1 cellular context compared by ENCODE assay signal in genomic region chr11:62666259-62666926, GRCh38.
A peak's percentile ranks its signal among the peaks of the same experiment; 100 is the strongest.
TF ChIP-seq lines count a peak whose summit lies in the region.

No MANE protein-coding gene starts in this region.

TF ChIP-seq in HepG2, 621 proteins besides CTCF, POLR2A, EP300 and RAD21 (continued from another document and continues in another):
- TF ChIP-seq E2F5 (CRISPR knock-in tag; conservative IDR thresholded peaks at IDR 0.05) (no peak), THRA (CRISPR knock-in tag; IDR thresholded peaks at IDR 0.05; ENCODE audit: borderline replicate concordance) (no peak), ZNF816 (CRISPR knock-in tag; IDR thresholded peaks at IDR 0.05; ENCODE audit: borderline replicate concordance) (no peak), CBX5 (CRISPR knock-in tag; IDR thresholded peaks at IDR 0.05; ENCODE audit: borderline replicate concordance) (no peak), FOXK2 (IDR thresholded peaks at IDR 0.05) (no peak), ZNF446 (CRISPR knock-in tag; IDR thresholded peaks at IDR 0.05) (no peak), ZNF740 (CRISPR knock-in tag; IDR thresholded peaks at IDR 0.05) (0 out of 2 replicates have a peak, but pooled peaks have one; percentile 19), ZNF431 (CRISPR knock-in tag; IDR thresholded peaks at IDR 0.05; ENCODE audit: borderline replicate concordance, low read depth) (no peak), ZXDC (CRISPR knock-in tag; IDR thresholded peaks at IDR 0.05) (no peak), ZNF747 (CRISPR knock-in tag; IDR thresholded peaks at IDR 0.05; ENCODE audit: borderline replicate concordance) (no peak), RERE (CRISPR knock-in tag; IDR thresholded peaks at IDR 0.05; ENCODE audit: low read depth) (no peak), MYPOP (CRISPR knock-in tag; IDR thresholded peaks at IDR 0.05) (no peak), ZBTB40 (IDR thresholded peaks at IDR 0.05) (no peak), ZBTB40 (CRISPR knock-in tag; IDR thresholded peaks at IDR 0.05) (no peak), TBX3 (IDR thresholded peaks at IDR 0.05; ENCODE audit: borderline replicate concordance) (no peak), ZNF703 (CRISPR knock-in tag; IDR thresholded peaks at IDR 0.05; ENCODE audit: borderline replicate concordance) (no peak), XBP1 (CRISPR knock-in tag; IDR thresholded peaks at IDR 0.05) (no peak), ZNF441 (CRISPR knock-in tag; IDR thresholded peaks at IDR 0.05; ENCODE audit: borderline replicate concordance) (no peak), MED1 (CRISPR knock-in tag; IDR thresholded peaks at IDR 0.05) (peak; percentile 37; the same call in 1 of the 2 replicates), MAF1 (CRISPR knock-in tag; IDR thresholded peaks at IDR 0.05; ENCODE audit: borderline replicate concordance) (0 out of 2 replicates have a peak, but pooled peaks have one; percentile 49), PRDM15 (CRISPR knock-in tag; IDR thresholded peaks at IDR 0.05) (no peak), ZNF33A (CRISPR knock-in tag; IDR thresholded peaks at IDR 0.05; ENCODE audit: borderline replicate concordance) (no peak), GZF1 (CRISPR knock-in tag; IDR thresholded peaks at IDR 0.05) (no peak)
